Comparison of ENCODE assay signal across 1 cellular context in genomic region chr15:23401627-23402026, GRCh38.
TF ChIP-seq lines count a peak whose summit lies in the region.

No MANE protein-coding gene starts in this region.

TF ChIP-seq in HepG2, 621 proteins besides CTCF, POLR2A, EP300 and RAD21:
- TF ChIP-seq NR2C2 (CRISPR knock-in tag; IDR thresholded peaks at IDR 0.05; ENCODE audit: borderline replicate concordance), result 0 out of 2 replicates have a peak, but pooled peaks have one; percentile 23
- no peak for TF ChIP-seq FOXJ3 (CRISPR knock-in tag; IDR thresholded peaks at IDR 0.05; ENCODE audit: borderline replicate concordance)
